ENCODE assay signal across 17 cellular contexts in the genomic region with DNA sequence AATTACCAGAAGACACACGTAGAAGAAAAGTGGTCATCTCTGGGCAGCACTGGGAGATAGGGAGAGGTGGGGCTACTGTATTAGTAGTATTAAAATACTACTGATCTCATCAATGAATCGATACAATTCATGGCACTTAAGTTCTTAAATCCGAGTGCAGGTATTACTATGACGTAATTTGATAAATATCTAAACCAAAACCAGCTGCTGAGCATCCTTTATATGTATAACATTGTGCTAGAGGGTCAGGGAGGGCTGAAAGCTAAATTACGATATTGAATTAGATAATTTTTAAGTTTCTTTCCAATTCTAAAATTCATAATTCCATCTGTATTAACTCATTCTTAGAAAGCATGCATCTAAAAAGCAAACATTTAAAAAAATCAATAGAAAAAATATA. TPM values are rescaled to one million over a fixed set of nuclear protein-coding genes. Genes with fewer than 3 reads are reported as not detected.
DNase-seq lines count a peak whose midpoint lies in the region; ATAC-seq and TF ChIP-seq lines count a peak whose summit lies in the region.
"Had no signal": no experiment of that assay in that cellular context is flagged by ENCODE, and none has a peak within 500 bp of the region (broad histone marks: within the 10 kb centered on the region; RNA-seq: fewer than 3 reads in every experiment).

No MANE protein-coding gene starts in this region.

- peaks cover 5% of the 10 kb centered on the region; the same call in 1 of the 2 replicates for H4K20me1 ChIP-seq in DND-41 (ENCODE audit: insufficient read depth, low read length)

- peak overlapping the region; percentile 48 for H3K27ac ChIP-seq in DND-41 (ENCODE audit: low read length)
- no peak overlapping the region for H3K27ac ChIP-seq in iPS-20b (ENCODE audit: low read length)

- H3K36me3 ChIP-seq in DND-41 (ENCODE audit: insufficient read depth, low read length) (peaks cover 75% of the 10 kb centered on the region), iPS-20b (ENCODE audit: insufficient read depth, low read depth, low read length) (peaks cover 18% of the 10 kb centered on the region)
- H3K36me3 ChIP-seq: breast epithelium, prostate gland had no signal

- no peak overlapping the region for H3K9ac ChIP-seq in DND-41 (ENCODE audit: low read depth, low read length)
- H3K9ac ChIP-seq in iPS-20b (ENCODE audit: low read depth, low read length), result peak overlapping the region; percentile 50; the same call in 1 of the 2 replicates

- peak overlapping the region; percentile 49 for H3K27ac Mint-ChIP-seq in activated CD4-positive, alpha-beta T cell treated with anti-CD3 and anti-CD28 coated beads, Interleukin-2, amount 10 ng/mL, durations not matched to agents 24 days and 14 days
- peak overlapping the region; percentile 96 for H3K27ac Mint-ChIP-seq in T-helper 2 cell treated with Interferon-gamma antibody and Interleukin-4, amounts not matched to agents 5 μg/mL and 100 μg/mL, for 36 hours

- H3K4me1 ChIP-seq in DND-41 (ENCODE audit: insufficient read depth, low read length), result peaks cover 32% of the 10 kb centered on the region
- peaks cover 37% of the 10 kb centered on the region for H3K4me1 ChIP-seq in iPS-20b (ENCODE audit: insufficient read depth, low read length)
- H3K4me1 ChIP-seq: breast epithelium had no signal

- no peaks in the 10 kb centered on the region for H3K27me3 Mint-ChIP-seq in activated CD4-positive, alpha-beta T cell treated with anti-CD3 and anti-CD28 coated beads, Interleukin-2, amount 10 ng/mL, durations not matched to agents 24 days and 14 days
- no peaks in the 10 kb centered on the region for H3K27me3 Mint-ChIP-seq in T-helper 2 cell treated with Interferon-gamma antibody and Interleukin-4, amounts not matched to agents 5 μg/mL and 100 μg/mL, for 36 hours (ENCODE audit: low read depth)
- H3K27me3 Mint-ChIP-seq: B cell had no signal

- no peak overlapping the region for H3K4me2 ChIP-seq in DND-41 (ENCODE audit: insufficient read depth, low read length)

- H3K4me1 Mint-ChIP-seq in activated CD4-positive, alpha-beta T cell treated with anti-CD3 and anti-CD28 coated beads, Interleukin-2, amount 10 ng/mL, durations not matched to agents 24 days and 14 days, result peaks cover 57% of the 10 kb centered on the region
- peaks cover 61% of the 10 kb centered on the region for H3K4me1 Mint-ChIP-seq in T-helper 2 cell treated with Interferon-gamma antibody and Interleukin-4, amounts not matched to agents 5 μg/mL and 100 μg/mL, for 36 hours (ENCODE audit: low read depth)

- no peaks in the 10 kb centered on the region for H3K9me3 Mint-ChIP-seq in activated CD4-positive, alpha-beta T cell treated with anti-CD3 and anti-CD28 coated beads, Interleukin-2, amount 10 ng/mL, durations not matched to agents 24 days and 14 days
- H3K9me3 Mint-ChIP-seq in T-helper 2 cell treated with Interferon-gamma antibody and Interleukin-4, amounts not matched to agents 5 μg/mL and 100 μg/mL, for 36 hours, result peaks cover 3% of the 10 kb centered on the region
- H3K9me3 Mint-ChIP-seq: neural crest cell had no signal

- H2AFZ ChIP-seq in DND-41 (ENCODE audit: low read depth, low read length), result no peak overlapping the region

- peaks cover 49% of the 10 kb centered on the region for H3K36me3 Mint-ChIP-seq in activated CD4-positive, alpha-beta T cell treated with anti-CD3 and anti-CD28 coated beads, Interleukin-2, amount 10 ng/mL, durations not matched to agents 24 days and 14 days (ENCODE audit: low read depth)
- H3K36me3 Mint-ChIP-seq in T-helper 2 cell treated with Interferon-gamma antibody and Interleukin-4, amounts not matched to agents 5 μg/mL and 100 μg/mL, for 36 hours (ENCODE audit: low read depth), result peaks cover 46% of the 10 kb centered on the region

- intact Hi-C loops in activated CD4-positive, alpha-beta T cell treated with anti-CD3 and anti-CD28 coated beads, Interleukin-2, amount 10 ng/mL, durations not matched to agents 24 days and 14 days (cut with micrococcal nuclease), result loop anchor here (2.0 kb wide), 2 partner anchors 157 to 173 kb away; no protein-coding TSS in a partner anchor

- peaks cover 92% of the 10 kb centered on the region for H3K79me2 ChIP-seq in DND-41 (ENCODE audit: insufficient read depth, low read length)

- H3K4me3 ChIP-seq in DND-41 (ENCODE audit: low read depth in 1 of 2, low read length in 2 of 2) (no peak overlapping the region), iPS-20b (ENCODE audit: low read length) (no peak overlapping the region)
- H3K4me3 ChIP-seq: breast epithelium, prostate gland had no signal

- TF ChIP-seq CTCF in DND-41 (IDR thresholded peaks at IDR 0.05; ENCODE audit: borderline replicate concordance, extremely low read depth, low read length, poor library complexity, severe bottlenecking), result no peak

- DNase-seq in activated CD4-positive, alpha-beta T cell treated with anti-CD3 and anti-CD28 coated beads, Interleukin-2, amount 10 ng/mL, durations not matched to agents 24 days and 14 days, result no peak
- no peak for DNase-seq in activated CD4-positive, alpha-beta T cell treated with anti-CD3 and anti-CD28 coated beads for 4 hours
- DNase-seq in DND-41, result no peak
- no peak for DNase-seq in T-helper 2 cell treated with Interferon-gamma antibody and Interleukin-4, amounts not matched to agents 5 μg/mL and 100 μg/mL, for 36 hours (ENCODE audit: low spot score)
- DNase-seq in HT-29 (ENCODE audit: low spot score), result no peak
- DNase-seq in kidney tubule cell (ENCODE audit: low spot score), result no peak
- no peak for DNase-seq in NCI-H510A (lab: John Stamatoyannopoulos, UW)
- DNase-seq: NCI-H1436, NCI-H2171, NCI-H774, SHP77 treated with DMSO at 0.1 percent for 48 hours had no signal

- peak overlapping the region; percentile 17 for H3K4me3 Mint-ChIP-seq in activated CD4-positive, alpha-beta T cell treated with anti-CD3 and anti-CD28 coated beads, Interleukin-2, amount 10 ng/mL, durations not matched to agents 24 days and 14 days
- H3K4me3 Mint-ChIP-seq in T-helper 2 cell treated with Interferon-gamma antibody and Interleukin-4, amounts not matched to agents 5 μg/mL and 100 μg/mL, for 36 hours, result peak overlapping the region; percentile 32
- H3K4me3 Mint-ChIP-seq: neural crest cell had no signal

- no peak for ATAC-seq in DND-41 (ENCODE audit: insufficient read depth, low read depth)
- ATAC-seq: HepG2 had no signal

- no peaks in the 10 kb centered on the region for H3K27me3 ChIP-seq in DND-41 (ENCODE audit: insufficient read depth, low read length, poor library complexity)
- H3K27me3 ChIP-seq in iPS-20b (ENCODE audit: insufficient read depth, low read length), result no peaks in the 10 kb centered on the region
- H3K27me3 ChIP-seq: breast epithelium had no signal

- H3K9me3 ChIP-seq in DND-41 (ENCODE audit: insufficient read depth, low read length, severe bottlenecking) (no peaks in the 10 kb centered on the region), iPS-20b (ENCODE audit: insufficient read depth, low read depth, low read length) (no peaks in the 10 kb centered on the region)
- H3K9me3 ChIP-seq: breast epithelium, prostate gland had no signal

RNA-seq across cellular contexts. Expression of gene DARS1, which starts 25.3 kb away (rescaled TPM):
- total RNA-seq in activated CD4-positive, alpha-beta T cell treated with anti-CD3 and anti-CD28 coated beads, Interleukin-2, amount 10 ng/mL, durations not matched to agents 24 days and 14 days, result 153 and 160 TPM in 2 replicates
- total RNA-seq in HT-29 (2014; rRNA removed; shearing (Covaris generic)), result 20.5 and 29.6 TPM in 2 replicates
